ENCODE assay signal across 12 cellular contexts in the genomic region with DNA sequence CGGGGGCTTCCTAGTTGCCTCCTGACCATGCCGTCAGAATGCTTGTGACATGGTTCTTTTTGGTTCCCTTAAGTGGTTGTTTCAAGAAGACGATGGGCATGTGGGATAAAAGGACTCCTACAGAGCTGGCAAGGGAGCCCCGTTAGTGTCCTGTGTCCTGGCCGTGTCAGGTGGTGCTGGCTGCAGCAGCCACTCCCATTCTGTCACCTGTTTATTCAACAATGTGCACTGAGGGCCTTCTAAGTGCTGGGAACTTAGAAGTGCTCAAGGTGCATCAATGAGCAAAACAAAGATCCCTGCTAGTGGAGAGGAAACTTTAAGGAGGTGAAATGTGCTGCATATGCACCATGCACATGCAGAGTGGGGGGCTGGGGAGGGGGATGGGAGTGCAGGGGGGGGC. TPM values are rescaled to one million over a fixed set of nuclear protein-coding genes. Genes with fewer than 3 reads are reported as not detected.
DNase-seq lines count a peak whose midpoint lies in the region; ATAC-seq lines count a peak whose summit lies in the region.
"Had no signal": no experiment of that assay in that cellular context is flagged by ENCODE, and none has a peak within 500 bp of the region (broad histone marks: within the 10 kb centered on the region; RNA-seq: fewer than 3 reads in every experiment).

No MANE protein-coding gene starts in this region.

- H3K4me3 Mint-ChIP-seq in T-helper 1 cell treated with Interleukin-12 subunit alpha and Interleukin-12 subunit beta and Interleukin-4 antibody, amounts not matched to agents 30 μg/mL and 1 μg/mL, for 36 hours, result peak overlapping the region; percentile 80
- H3K4me3 Mint-ChIP-seq in activated naive CD8-positive, alpha-beta T cell treated with anti-CD3 and anti-CD28 coated beads for 36 hours, result peak overlapping the region; percentile 77
- H3K4me3 Mint-ChIP-seq in stimulated activated effector memory CD8-positive, alpha-beta T cell treated with anti-CD3 and anti-CD28 coated beads, Interleukin-12 subunit alpha, Interleukin-12 subunit beta, amount 100 ng/mL, for 72 hours, result peak overlapping the region; percentile 72

- no peaks in the 10 kb centered on the region for H3K27me3 ChIP-seq in Karpas-422 (ENCODE audit: low read length)
- H3K27me3 ChIP-seq: esophagus squamous epithelium, tibial nerve had no signal

- no peaks in the 10 kb centered on the region for H3K36me3 ChIP-seq in Karpas-422 (ENCODE audit: insufficient read depth, low read length)
- H3K36me3 ChIP-seq: esophagus squamous epithelium, tibial nerve had no signal

- H3K9me3 Mint-ChIP-seq in T-helper 1 cell treated with Interleukin-12 subunit alpha and Interleukin-12 subunit beta and Interleukin-4 antibody, amounts not matched to agents 30 μg/mL and 1 μg/mL, for 36 hours, result no peaks in the 10 kb centered on the region
- H3K9me3 Mint-ChIP-seq in activated naive CD8-positive, alpha-beta T cell treated with anti-CD3 and anti-CD28 coated beads for 36 hours, result no peaks in the 10 kb centered on the region
- H3K9me3 Mint-ChIP-seq in stimulated activated effector memory CD8-positive, alpha-beta T cell treated with anti-CD3 and anti-CD28 coated beads, Interleukin-12 subunit alpha, Interleukin-12 subunit beta, amount 100 ng/mL, for 72 hours, result no peaks in the 10 kb centered on the region

- H4K20me1 ChIP-seq in Karpas-422 (ENCODE audit: insufficient read depth, low read depth, low read length), result no peaks in the 10 kb centered on the region

- H3K4me3 ChIP-seq in Karpas-422 (ENCODE audit: low read length), result no peak overlapping the region
- H3K4me3 ChIP-seq: esophagus squamous epithelium, tibial nerve had no signal

- no peaks in the 10 kb centered on the region for H3K9me3 ChIP-seq in Karpas-422 (ENCODE audit: low read length)
- H3K9me3 ChIP-seq: esophagus squamous epithelium, tibial nerve had no signal

- H3K9me2 ChIP-seq in Karpas-422 (replicated peaks; ENCODE audit: insufficient read depth, low read length), result no peaks in the 10 kb centered on the region

- H2AFZ ChIP-seq in Karpas-422 (ENCODE audit: low read length), result no peak overlapping the region

- no peak for ATAC-seq in stimulated activated effector memory CD8-positive, alpha-beta T cell treated with anti-CD3 and anti-CD28 coated beads, Interleukin-12 subunit alpha, Interleukin-12 subunit beta, amount 100 ng/mL, for 72 hours

- DNase-seq in T-helper 1 cell, result no peak
- peak; percentile 22 for DNase-seq in NCI-H510A treated with DMSO at 0.1 percent for 48 hours (lab: John Stamatoyannopoulos, UW)
- no peak for DNase-seq in activated naive CD8-positive, alpha-beta T cell treated with anti-CD3 and anti-CD28 coated beads for 36 hours
- DNase-seq in stimulated activated effector memory CD8-positive, alpha-beta T cell treated with anti-CD3 and anti-CD28 coated beads, Interleukin-12 subunit alpha, Interleukin-12 subunit beta, amount 100 ng/mL, for 72 hours (ENCODE audit: low spot score in 2 of 2), result peak in 1 of 2 donors; percentile 60
- no peak for DNase-seq in Karpas-422
- DNase-seq in glomerular visceral epithelial cell (ENCODE audit: extremely low spot score), result no peak
- DNase-seq in activated gamma-delta T cell (lab: John Stamatoyannopoulos, UW), result no peak
- DNase-seq: NCI-H1105 treated with DMSO at 0.1 percent for 48 hours had no signal

- H3K4me1 Mint-ChIP-seq in T-helper 1 cell treated with Interleukin-12 subunit alpha and Interleukin-12 subunit beta and Interleukin-4 antibody, amounts not matched to agents 30 μg/mL and 1 μg/mL, for 36 hours (ENCODE audit: low read depth), result peaks cover 92% of the 10 kb centered on the region
- H3K4me1 Mint-ChIP-seq in activated naive CD8-positive, alpha-beta T cell treated with anti-CD3 and anti-CD28 coated beads for 36 hours, result peaks cover 89% of the 10 kb centered on the region
- H3K4me1 Mint-ChIP-seq in stimulated activated effector memory CD8-positive, alpha-beta T cell treated with anti-CD3 and anti-CD28 coated beads, Interleukin-12 subunit alpha, Interleukin-12 subunit beta, amount 100 ng/mL, for 72 hours, result peaks cover 99% of the 10 kb centered on the region

- H3K36me3 Mint-ChIP-seq in T-helper 1 cell treated with Interleukin-12 subunit alpha and Interleukin-12 subunit beta and Interleukin-4 antibody, amounts not matched to agents 30 μg/mL and 1 μg/mL, for 36 hours (ENCODE audit: low read depth), result peaks cover 73% of the 10 kb centered on the region
- peaks cover 75% of the 10 kb centered on the region for H3K36me3 Mint-ChIP-seq in activated naive CD8-positive, alpha-beta T cell treated with anti-CD3 and anti-CD28 coated beads for 36 hours
- peaks cover 100% of the 10 kb centered on the region for H3K36me3 Mint-ChIP-seq in stimulated activated effector memory CD8-positive, alpha-beta T cell treated with anti-CD3 and anti-CD28 coated beads, Interleukin-12 subunit alpha, Interleukin-12 subunit beta, amount 100 ng/mL, for 72 hours

- peaks cover 30% of the 10 kb centered on the region for H3K4me1 ChIP-seq in Karpas-422 (ENCODE audit: low read length)

- no peak overlapping the region for H3K27ac ChIP-seq in Karpas-422 (ENCODE audit: low read length)

- H3K27ac Mint-ChIP-seq in T-helper 1 cell treated with Interleukin-12 subunit alpha and Interleukin-12 subunit beta and Interleukin-4 antibody, amounts not matched to agents 30 μg/mL and 1 μg/mL, for 36 hours, result peak overlapping the region; percentile 92
- peak overlapping the region; percentile 96 for H3K27ac Mint-ChIP-seq in activated naive CD8-positive, alpha-beta T cell treated with anti-CD3 and anti-CD28 coated beads for 36 hours
- H3K27ac Mint-ChIP-seq in stimulated activated effector memory CD8-positive, alpha-beta T cell treated with anti-CD3 and anti-CD28 coated beads, Interleukin-12 subunit alpha, Interleukin-12 subunit beta, amount 100 ng/mL, for 72 hours, result peak overlapping the region; percentile 99

- H3K27me3 Mint-ChIP-seq in T-helper 1 cell treated with Interleukin-12 subunit alpha and Interleukin-12 subunit beta and Interleukin-4 antibody, amounts not matched to agents 30 μg/mL and 1 μg/mL, for 36 hours (ENCODE audit: low read depth), result no peaks in the 10 kb centered on the region
- H3K27me3 Mint-ChIP-seq in activated naive CD8-positive, alpha-beta T cell treated with anti-CD3 and anti-CD28 coated beads for 36 hours, result no peaks in the 10 kb centered on the region

- H3K9ac ChIP-seq in Karpas-422 (ENCODE audit: low read length), result no peak overlapping the region

- no peaks in the 10 kb centered on the region for H3K79me2 ChIP-seq in Karpas-422 (ENCODE audit: low read length)

- H3K4me2 ChIP-seq in Karpas-422 (ENCODE audit: low read depth, low read length, poor library complexity, severe bottlenecking), result no peak overlapping the region

RNA-seq across cellular contexts. Expression of gene LCP2, which starts 19.6 kb away (rescaled TPM):
- total RNA-seq in activated naive CD8-positive, alpha-beta T cell treated with anti-CD3 and anti-CD28 coated beads for 36 hours, result 100 to 1,000 TPM; 192 to 199 TPM
- 0.22 and 0.82 TPM in 2 replicates for total RNA-seq in Karpas-422 (2014; rRNA removed; shearing (Covaris generic); ENCODE audit: low replicate concordance)

RNA-seq across cellular contexts. Expression of gene C5orf58, which starts 45.2 kb away (rescaled TPM):
- total RNA-seq in activated naive CD8-positive, alpha-beta T cell treated with anti-CD3 and anti-CD28 coated beads for 36 hours, result not detected
- 7.8 TPM in 1 of 2 replicates, not detected in the other for total RNA-seq in Karpas-422 (2014; rRNA removed; shearing (Covaris generic); ENCODE audit: low replicate concordance)
- total RNA-seq: esophagus squamous epithelium, mononuclear cell had no signal

Comparison
In these comparisons a context has a peak if more than half of its experiments do, and no peak if none do; other contexts are left out.
1. RNA of gene LCP2, which starts 19.6 kb away (total RNA-seq): 192 to 199 TPM in activated naive CD8-positive, alpha-beta T cell treated with anti-CD3 and anti-CD28 coated beads for 36 hours; 0.22 to 0.82 TPM in Karpas-422; every median in the first group is over 100 times any median in the second.
2. Peak in every context shown above with its lines, with median percentiles within 50 percentile points of each other: H3K27ac Mint-ChIP-seq and H3K4me3 Mint-ChIP-seq.